ENCODE assay signal across 15 cellular contexts in genomic region chr5:132484386-132484715, GRCh38. TPM values are rescaled to one million over a fixed set of nuclear protein-coding genes. Genes with fewer than 3 reads are reported as not detected.
A peak's percentile ranks its signal among the peaks of the same experiment; 100 is the strongest.
DNase-seq lines count a peak whose midpoint lies in the region; ATAC-seq and TF ChIP-seq lines count a peak whose summit lies in the region.
"Had no signal": no experiment of that assay in that cellular context is flagged by ENCODE, and none has a peak within 500 bp of the region (broad histone marks: within the 10 kb centered on the region; RNA-seq: fewer than 3 reads in every experiment).

No MANE protein-coding gene starts in this region.

- H3K36me3 ChIP-seq in CD4-positive, alpha-beta memory T cell (ENCODE audit: insufficient read depth, low read length), result peaks cover 68% of the 10 kb centered on the region
- H3K36me3 ChIP-seq in Panc1 (ENCODE audit: control insufficient read depth, insufficient read depth, low read length), result peaks cover 6% of the 10 kb centered on the region

- no peaks in the 10 kb centered on the region for H3K9me3 ChIP-seq in CD4-positive, alpha-beta memory T cell (ENCODE audit: control insufficient read depth in 1 of 2, low read length in 2 of 2)
- no peaks in the 10 kb centered on the region for H3K9me3 ChIP-seq in Panc1 (ENCODE audit: control insufficient read depth, insufficient read depth, low read depth, low read length)
- H3K9me3 ChIP-seq: gastroesophageal sphincter had no signal

- ATAC-seq in Panc1 (no peak), GM19328 (IDR thresholded peaks at IDR 0.05; ENCODE audit: unreplicated experiment) (no peak), GM18520 (IDR thresholded peaks at IDR 0.05; ENCODE audit: unreplicated experiment) (no peak), GM19467 (IDR thresholded peaks at IDR 0.05; ENCODE audit: unreplicated experiment) (no peak)
- ATAC-seq: gastroesophageal sphincter had no signal

- in situ Hi-C loops in Panc1 (cut with HindIII; ENCODE audit: low pct_unique_long_range_greater_than_20kb, low sequenced_read_pairs), result loop anchor here (25.0 kb wide), 1 partner anchor 97 kb away; no protein-coding TSS in a partner anchor

- no peak for TF ChIP-seq CTCF in Panc1 (IDR thresholded peaks at IDR 0.05)

- POLR2A ChIA-PET in CD4-positive, alpha-beta memory T cell (lab: Charles Lee; ENCODE audit: partially characterized antibody), result interaction anchor here (0.8 to 35.0 kb wide), 10 partner anchors 3 to 110 kb away, joined by 3 to 1580 read pairs (median 292); partner anchors contain the start of gene IRF1
- POLR2A ChIA-PET in Panc1 (lab: Charles Lee), result interaction anchor here (1.2 kb wide), 1 partner anchor 14 kb away, joined by 3 read pairs; no protein-coding TSS in a partner anchor

- intact Hi-C loops in CD4-positive, alpha-beta memory T cell (cut with micrococcal nuclease), result no loop called here
- intact Hi-C loops in Panc1 (cut with micrococcal nuclease; ENCODE audit: unreplicated experiment) (no loop called here), posterior vena cava (cut with DNase I) (loop anchor here in 1 of 2 donors (5.0 kb wide), 1 partner anchor 37 kb away; no protein-coding TSS in a partner anchor)

- peak overlapping the region; percentile 45 for H3K27ac ChIP-seq in CD4-positive, alpha-beta memory T cell (ENCODE audit: low read depth, low read length)
- H3K27ac ChIP-seq in Panc1 (ENCODE audit: low read length), result no peak overlapping the region

- peaks cover 88% of the 10 kb centered on the region for H3K4me1 ChIP-seq in CD4-positive, alpha-beta memory T cell (ENCODE audit: insufficient read depth, low read length)
- peaks cover 8% of the 10 kb centered on the region for H3K4me1 ChIP-seq in Panc1 (ENCODE audit: control insufficient read depth, insufficient read depth, low read length)

- peak overlapping the region; percentile 59 to 98 (median 81) for H3K27ac Mint-ChIP-seq in CD4-positive, alpha-beta memory T cell
- peak overlapping the region; percentile 97 for H3K27ac Mint-ChIP-seq in activated naive CD8-positive, alpha-beta T cell
- H3K27ac Mint-ChIP-seq: endodermal cell had no signal

- peaks cover 44 to 92% (median 64%) of the 10 kb centered on the region in 4 donors for H3K4me1 Mint-ChIP-seq in CD4-positive, alpha-beta memory T cell
- peaks cover 62% of the 10 kb centered on the region for H3K4me1 Mint-ChIP-seq in activated naive CD8-positive, alpha-beta T cell (ENCODE audit: low read depth)
- H3K4me1 Mint-ChIP-seq: endodermal cell had no signal

- peak in 2 of 5 donors; percentile 8 to 56 for DNase-seq in CD4-positive, alpha-beta memory T cell
- DNase-seq in Panc1 (ENCODE audit: low read depth, low spot score), result no peak
- peak; percentile 60 for DNase-seq in posterior vena cava (ENCODE audit: low spot score)
- DNase-seq in HCEC 1CT, result no peak
- DNase-seq: NCI-H1436 treated with DMSO at 0.1 percent for 48 hours; NCI-H69; stimulated activated naive CD4-positive, alpha-beta T cell had no signal

- peaks cover 56 to 82% of the 10 kb centered on the region in 2 donors for H3K36me3 Mint-ChIP-seq in CD4-positive, alpha-beta memory T cell
- H3K36me3 Mint-ChIP-seq in activated naive CD8-positive, alpha-beta T cell, result peaks cover 30% of the 10 kb centered on the region

- H3K9me3 Mint-ChIP-seq in CD4-positive, alpha-beta memory T cell, result peaks cover 0 to 9% (median 0%) of the 10 kb centered on the region in 8 donors
- no peaks in the 10 kb centered on the region for H3K9me3 Mint-ChIP-seq in activated naive CD8-positive, alpha-beta T cell (ENCODE audit: low read depth)
- H3K9me3 Mint-ChIP-seq: endodermal cell had no signal

- peak overlapping the region in 6 of 8 donors; percentile 12 to 95 (median 39) for H3K4me3 Mint-ChIP-seq in CD4-positive, alpha-beta memory T cell
- peak overlapping the region; percentile 97 for H3K4me3 Mint-ChIP-seq in activated naive CD8-positive, alpha-beta T cell
- H3K4me3 Mint-ChIP-seq: endodermal cell had no signal

- H3K27me3 ChIP-seq in CD4-positive, alpha-beta memory T cell (ENCODE audit: insufficient read depth, low read length), result no peaks in the 10 kb centered on the region
- no peaks in the 10 kb centered on the region for H3K27me3 ChIP-seq in Panc1 (ENCODE audit: control insufficient read depth, insufficient read depth, low read length)
- H3K27me3 ChIP-seq: gastroesophageal sphincter had no signal

- H3K4me3 ChIP-seq in CD4-positive, alpha-beta memory T cell (ENCODE audit: low read length in 2 of 2), result no peak overlapping the region
- no peak overlapping the region for H3K4me3 ChIP-seq in Panc1 (ENCODE audit: low read depth in 2 of 2, low read length in 2 of 2)
- H3K4me3 ChIP-seq: gastroesophageal sphincter had no signal

- no peaks in the 10 kb centered on the region for H3K27me3 Mint-ChIP-seq in CD4-positive, alpha-beta memory T cell
- no peaks in the 10 kb centered on the region for H3K27me3 Mint-ChIP-seq in activated naive CD8-positive, alpha-beta T cell

- CTCF ChIA-PET in CD4-positive, alpha-beta memory T cell (lab: Charles Lee; ENCODE audit: partially characterized antibody), result interaction anchor here (1.0 to 10.2 kb wide), 11 partner anchors 8 to 98 kb away, joined by 3 to 86 read pairs (median 7); no protein-coding TSS in a partner anchor
- CTCF ChIA-PET in Panc1 (lab: Charles Lee), result no interaction called here

- TSS peak; percentile 6 for BruUV-seq in Panc1 (replicated peaks; lab: Mats Ljungman, UMichigan)

RNA-seq across cellular contexts. Expression of gene IRF1, which starts 6.2 kb away (rescaled TPM):
- 100 to 1,000 TPM; 192 to 202 TPM for total RNA-seq in CD4-positive, alpha-beta memory T cell
- polyA plus RNA-seq in CD4-positive, alpha-beta memory T cell, result 100 to 1,000 TPM; 192 to 237 TPM
- total RNA-seq in Panc1 (2021; ENCODE audit: unreplicated experiment) (48.9 TPM), posterior vena cava (10 to 100 TPM; 18.7 to 20.5 TPM)
- 46.4 TPM for polyA plus RNA-seq in Panc1 (2012; ENCODE audit: insufficient read length)

RNA-seq across cellular contexts. Expression of gene IL5, which starts 59.0 kb away (rescaled TPM):
- total RNA-seq in CD4-positive, alpha-beta memory T cell, result not detected
- not detected for polyA plus RNA-seq in CD4-positive, alpha-beta memory T cell
- total RNA-seq in Panc1 (2021; ENCODE audit: unreplicated experiment), result not detected
- not detected for polyA plus RNA-seq in Panc1 (2012; ENCODE audit: insufficient read length)
- total RNA-seq in posterior vena cava, result not detected
- total RNA-seq: endodermal cell, gastroesophageal sphincter, mucosa of gallbladder, pulmonary artery endothelial cell had no signal
